ENCODE assay signal across 1 cellular context in the genomic region with DNA sequence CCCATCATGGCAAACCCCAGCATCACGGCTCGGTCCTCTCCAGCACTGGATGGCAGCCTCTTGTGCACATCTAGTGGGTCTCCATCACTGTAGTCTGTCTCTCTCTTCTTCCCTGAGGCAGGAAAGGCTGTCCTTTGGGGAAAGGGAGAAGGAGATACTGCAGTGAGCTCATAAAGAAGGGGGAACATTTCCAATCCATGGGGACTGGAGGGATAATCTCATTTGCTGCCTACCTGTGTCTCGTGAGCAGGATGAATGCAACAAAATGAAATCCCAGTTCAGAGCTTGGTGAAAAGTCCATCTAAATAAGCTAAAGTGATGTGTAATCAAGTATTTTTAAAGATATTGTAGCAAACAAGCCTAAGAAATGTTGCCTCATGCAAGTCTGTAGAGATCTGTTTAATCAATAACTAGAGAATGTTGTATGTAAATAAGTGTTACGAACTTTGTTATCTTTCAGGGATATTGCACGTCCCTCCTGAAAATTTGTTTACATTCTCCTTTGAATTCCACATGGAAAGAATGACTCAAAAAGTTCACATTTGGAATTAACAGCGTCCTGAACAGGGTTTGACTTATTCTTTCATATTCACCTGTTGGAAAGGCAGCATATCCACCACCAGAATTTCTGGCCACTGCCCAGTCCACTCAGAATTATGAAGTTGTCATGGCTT.
TF ChIP-seq lines count a peak whose summit lies in the region.

A gene with protein sequence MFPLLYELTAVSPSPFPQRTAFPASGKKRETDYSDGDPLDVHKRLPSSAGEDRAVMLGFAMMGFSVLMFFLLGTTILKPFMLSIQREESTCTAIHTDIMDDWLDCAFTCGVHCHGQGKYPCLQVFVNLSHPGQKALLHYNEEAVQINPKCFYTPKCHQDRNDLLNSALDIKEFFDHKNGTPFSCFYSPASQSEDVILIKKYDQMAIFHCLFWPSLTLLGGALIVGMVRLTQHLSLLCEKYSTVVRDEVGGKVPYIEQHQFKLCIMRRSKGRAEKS (minus strand): TSS at position 312 of the 674 bp plus-strand sequence. CDS start 124 bp downstream, at position 188.

TF ChIP-seq in HepG2, 621 proteins besides CTCF, POLR2A, EP300 and RAD21 (continued from another document and continues in another):
- TF ChIP-seq, protein P1, sequence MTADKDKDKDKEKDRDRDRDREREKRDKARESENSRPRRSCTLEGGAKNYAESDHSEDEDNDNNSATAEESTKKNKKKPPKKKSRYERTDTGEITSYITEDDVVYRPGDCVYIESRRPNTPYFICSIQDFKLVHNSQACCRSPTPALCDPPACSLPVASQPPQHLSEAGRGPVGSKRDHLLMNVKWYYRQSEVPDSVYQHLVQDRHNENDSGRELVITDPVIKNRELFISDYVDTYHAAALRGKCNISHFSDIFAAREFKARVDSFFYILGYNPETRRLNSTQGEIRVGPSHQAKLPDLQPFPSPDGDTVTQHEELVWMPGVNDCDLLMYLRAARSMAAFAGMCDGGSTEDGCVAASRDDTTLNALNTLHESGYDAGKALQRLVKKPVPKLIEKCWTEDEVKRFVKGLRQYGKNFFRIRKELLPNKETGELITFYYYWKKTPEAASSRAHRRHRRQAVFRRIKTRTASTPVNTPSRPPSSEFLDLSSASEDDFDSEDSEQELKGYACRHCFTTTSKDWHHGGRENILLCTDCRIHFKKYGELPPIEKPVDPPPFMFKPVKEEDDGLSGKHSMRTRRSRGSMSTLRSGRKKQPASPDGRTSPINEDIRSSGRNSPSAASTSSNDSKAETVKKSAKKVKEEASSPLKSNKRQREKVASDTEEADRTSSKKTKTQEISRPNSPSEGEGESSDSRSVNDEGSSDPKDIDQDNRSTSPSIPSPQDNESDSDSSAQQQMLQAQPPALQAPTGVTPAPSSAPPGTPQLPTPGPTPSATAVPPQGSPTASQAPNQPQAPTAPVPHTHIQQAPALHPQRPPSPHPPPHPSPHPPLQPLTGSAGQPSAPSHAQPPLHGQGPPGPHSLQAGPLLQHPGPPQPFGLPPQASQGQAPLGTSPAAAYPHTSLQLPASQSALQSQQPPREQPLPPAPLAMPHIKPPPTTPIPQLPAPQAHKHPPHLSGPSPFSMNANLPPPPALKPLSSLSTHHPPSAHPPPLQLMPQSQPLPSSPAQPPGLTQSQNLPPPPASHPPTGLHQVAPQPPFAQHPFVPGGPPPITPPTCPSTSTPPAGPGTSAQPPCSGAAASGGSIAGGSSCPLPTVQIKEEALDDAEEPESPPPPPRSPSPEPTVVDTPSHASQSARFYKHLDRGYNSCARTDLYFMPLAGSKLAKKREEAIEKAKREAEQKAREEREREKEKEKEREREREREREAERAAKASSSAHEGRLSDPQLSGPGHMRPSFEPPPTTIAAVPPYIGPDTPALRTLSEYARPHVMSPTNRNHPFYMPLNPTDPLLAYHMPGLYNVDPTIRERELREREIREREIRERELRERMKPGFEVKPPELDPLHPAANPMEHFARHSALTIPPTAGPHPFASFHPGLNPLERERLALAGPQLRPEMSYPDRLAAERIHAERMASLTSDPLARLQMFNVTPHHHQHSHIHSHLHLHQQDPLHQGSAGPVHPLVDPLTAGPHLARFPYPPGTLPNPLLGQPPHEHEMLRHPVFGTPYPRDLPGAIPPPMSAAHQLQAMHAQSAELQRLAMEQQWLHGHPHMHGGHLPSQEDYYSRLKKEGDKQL (CRISPR knock-in tag; IDR thresholded peaks at IDR 0.05; ENCODE audit: low read depth), result no peak
- TF ChIP-seq ONECUT2 (CRISPR knock-in tag; IDR thresholded peaks at IDR 0.05), result peak; percentile 72
- TF ChIP-seq, protein P2, sequence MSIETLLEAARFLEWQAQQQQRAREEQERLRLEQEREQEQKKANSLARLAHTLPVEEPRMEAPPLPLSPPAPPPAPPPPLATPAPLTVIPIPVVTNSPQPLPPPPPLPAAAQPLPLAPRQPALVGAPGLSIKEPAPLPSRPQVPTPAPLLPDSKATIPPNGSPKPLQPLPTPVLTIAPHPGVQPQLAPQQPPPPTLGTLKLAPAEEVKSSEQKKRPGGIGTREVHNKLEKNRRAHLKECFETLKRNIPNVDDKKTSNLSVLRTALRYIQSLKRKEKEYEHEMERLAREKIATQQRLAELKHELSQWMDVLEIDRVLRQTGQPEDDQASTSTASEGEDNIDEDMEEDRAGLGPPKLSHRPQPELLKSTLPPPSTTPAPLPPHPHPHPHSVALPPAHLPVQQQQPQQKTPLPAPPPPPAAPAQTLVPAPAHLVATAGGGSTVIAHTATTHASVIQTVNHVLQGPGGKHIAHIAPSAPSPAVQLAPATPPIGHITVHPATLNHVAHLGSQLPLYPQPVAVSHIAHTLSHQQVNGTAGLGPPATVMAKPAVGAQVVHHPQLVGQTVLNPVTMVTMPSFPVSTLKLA (IDR thresholded peaks at IDR 0.05), result peak; percentile 37; the same call in 1 of the 2 replicates
- TF ChIP-seq, protein P3, sequence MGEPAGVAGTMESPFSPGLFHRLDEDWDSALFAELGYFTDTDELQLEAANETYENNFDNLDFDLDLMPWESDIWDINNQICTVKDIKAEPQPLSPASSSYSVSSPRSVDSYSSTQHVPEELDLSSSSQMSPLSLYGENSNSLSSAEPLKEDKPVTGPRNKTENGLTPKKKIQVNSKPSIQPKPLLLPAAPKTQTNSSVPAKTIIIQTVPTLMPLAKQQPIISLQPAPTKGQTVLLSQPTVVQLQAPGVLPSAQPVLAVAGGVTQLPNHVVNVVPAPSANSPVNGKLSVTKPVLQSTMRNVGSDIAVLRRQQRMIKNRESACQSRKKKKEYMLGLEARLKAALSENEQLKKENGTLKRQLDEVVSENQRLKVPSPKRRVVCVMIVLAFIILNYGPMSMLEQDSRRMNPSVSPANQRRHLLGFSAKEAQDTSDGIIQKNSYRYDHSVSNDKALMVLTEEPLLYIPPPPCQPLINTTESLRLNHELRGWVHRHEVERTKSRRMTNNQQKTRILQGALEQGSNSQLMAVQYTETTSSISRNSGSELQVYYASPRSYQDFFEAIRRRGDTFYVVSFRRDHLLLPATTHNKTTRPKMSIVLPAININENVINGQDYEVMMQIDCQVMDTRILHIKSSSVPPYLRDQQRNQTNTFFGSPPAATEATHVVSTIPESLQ (CRISPR knock-in tag; conservative IDR thresholded peaks at IDR 0.05), result no peak
- TF ChIP-seq, protein P4, sequence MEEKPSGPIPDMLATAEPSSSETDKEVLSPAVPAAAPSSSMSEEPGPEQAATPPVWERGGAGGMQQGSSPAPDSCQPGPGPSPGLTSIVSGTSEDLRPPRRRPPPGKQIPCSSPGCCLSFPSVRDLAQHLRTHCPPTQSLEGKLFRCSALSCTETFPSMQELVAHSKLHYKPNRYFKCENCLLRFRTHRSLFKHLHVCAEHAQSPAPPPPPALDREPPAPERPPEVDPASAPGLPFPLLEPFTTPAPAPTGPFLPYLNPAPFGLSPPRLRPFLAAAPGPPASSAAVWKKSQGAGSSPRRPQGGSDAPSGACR (CRISPR knock-in tag; IDR thresholded peaks at IDR 0.05), result no peak
- peak; percentile 73; the same call in 1 of the 2 replicates for TF ChIP-seq SMARCE1 (IDR thresholded peaks at IDR 0.05; ENCODE audit: borderline replicate concordance)
- no peak for TF ChIP-seq PRPF4 (IDR thresholded peaks at IDR 0.05; ENCODE audit: low read depth, low read length, poor library complexity, severe bottlenecking)
- no peak for TF ChIP-seq NFYC (CRISPR knock-in tag; IDR thresholded peaks at IDR 0.05)
- TF ChIP-seq, protein P5, sequence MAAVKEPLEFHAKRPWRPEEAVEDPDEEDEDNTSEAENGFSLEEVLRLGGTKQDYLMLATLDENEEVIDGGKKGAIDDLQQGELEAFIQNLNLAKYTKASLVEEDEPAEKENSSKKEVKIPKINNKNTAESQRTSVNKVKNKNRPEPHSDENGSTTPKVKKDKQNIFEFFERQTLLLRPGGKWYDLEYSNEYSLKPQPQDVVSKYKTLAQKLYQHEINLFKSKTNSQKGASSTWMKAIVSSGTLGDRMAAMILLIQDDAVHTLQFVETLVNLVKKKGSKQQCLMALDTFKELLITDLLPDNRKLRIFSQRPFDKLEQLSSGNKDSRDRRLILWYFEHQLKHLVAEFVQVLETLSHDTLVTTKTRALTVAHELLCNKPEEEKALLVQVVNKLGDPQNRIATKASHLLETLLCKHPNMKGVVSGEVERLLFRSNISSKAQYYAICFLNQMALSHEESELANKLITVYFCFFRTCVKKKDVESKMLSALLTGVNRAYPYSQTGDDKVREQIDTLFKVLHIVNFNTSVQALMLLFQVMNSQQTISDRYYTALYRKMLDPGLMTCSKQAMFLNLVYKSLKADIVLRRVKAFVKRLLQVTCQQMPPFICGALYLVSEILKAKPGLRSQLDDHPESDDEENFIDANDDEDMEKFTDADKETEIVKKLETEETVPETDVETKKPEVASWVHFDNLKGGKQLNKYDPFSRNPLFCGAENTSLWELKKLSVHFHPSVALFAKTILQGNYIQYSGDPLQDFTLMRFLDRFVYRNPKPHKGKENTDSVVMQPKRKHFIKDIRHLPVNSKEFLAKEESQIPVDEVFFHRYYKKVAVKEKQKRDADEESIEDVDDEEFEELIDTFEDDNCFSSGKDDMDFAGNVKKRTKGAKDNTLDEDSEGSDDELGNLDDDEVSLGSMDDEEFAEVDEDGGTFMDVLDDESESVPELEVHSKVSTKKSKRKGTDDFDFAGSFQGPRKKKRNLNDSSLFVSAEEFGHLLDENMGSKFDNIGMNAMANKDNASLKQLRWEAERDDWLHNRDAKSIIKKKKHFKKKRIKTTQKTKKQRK (IDR thresholded peaks at IDR 0.05; ENCODE audit: low read length), result no peak
- TF ChIP-seq, protein P6, sequence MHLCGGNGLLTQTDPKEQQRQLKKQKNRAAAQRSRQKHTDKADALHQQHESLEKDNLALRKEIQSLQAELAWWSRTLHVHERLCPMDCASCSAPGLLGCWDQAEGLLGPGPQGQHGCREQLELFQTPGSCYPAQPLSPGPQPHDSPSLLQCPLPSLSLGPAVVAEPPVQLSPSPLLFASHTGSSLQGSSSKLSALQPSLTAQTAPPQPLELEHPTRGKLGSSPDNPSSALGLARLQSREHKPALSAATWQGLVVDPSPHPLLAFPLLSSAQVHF (CRISPR knock-in tag; IDR thresholded peaks at IDR 0.05), result no peak
- TF ChIP-seq NFATC3 (CRISPR knock-in tag; IDR thresholded peaks at IDR 0.05), result no peak
- TF ChIP-seq, protein P7, sequence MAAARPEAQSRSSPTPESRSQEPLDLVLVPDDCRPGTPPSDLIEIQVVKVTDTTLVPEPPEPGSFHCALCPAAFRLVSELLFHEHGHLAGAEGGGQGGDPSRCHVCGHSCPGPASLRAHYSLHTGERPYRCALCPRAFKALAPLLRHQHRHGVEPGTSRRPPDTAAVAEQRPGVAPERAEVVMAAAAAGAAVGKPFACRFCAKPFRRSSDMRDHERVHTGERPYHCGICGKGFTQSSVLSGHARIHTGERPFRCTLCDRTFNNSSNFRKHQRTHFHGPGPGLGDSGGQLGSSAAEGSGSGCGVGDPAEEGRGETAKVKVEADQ (CRISPR knock-in tag; IDR thresholded peaks at IDR 0.05; ENCODE audit: borderline replicate concordance), result no peak
- no peak for TF ChIP-seq HOXD1 (CRISPR knock-in tag; IDR thresholded peaks at IDR 0.05)
- 0 out of 2 replicates have a peak, but pooled peaks have one; percentile 43 for TF ChIP-seq ZNF652 (CRISPR knock-in tag; IDR thresholded peaks at IDR 0.05; ENCODE audit: borderline replicate concordance, low read depth)
- no peak for TF ChIP-seq KDM1A (CRISPR knock-in tag; IDR thresholded peaks at IDR 0.05)
- peak; percentile 30; the same call in 1 of the 2 replicates for TF ChIP-seq ZNF292 (CRISPR knock-in tag; IDR thresholded peaks at IDR 0.05; ENCODE audit: borderline replicate concordance, low read depth)
- TF ChIP-seq, protein P8, sequence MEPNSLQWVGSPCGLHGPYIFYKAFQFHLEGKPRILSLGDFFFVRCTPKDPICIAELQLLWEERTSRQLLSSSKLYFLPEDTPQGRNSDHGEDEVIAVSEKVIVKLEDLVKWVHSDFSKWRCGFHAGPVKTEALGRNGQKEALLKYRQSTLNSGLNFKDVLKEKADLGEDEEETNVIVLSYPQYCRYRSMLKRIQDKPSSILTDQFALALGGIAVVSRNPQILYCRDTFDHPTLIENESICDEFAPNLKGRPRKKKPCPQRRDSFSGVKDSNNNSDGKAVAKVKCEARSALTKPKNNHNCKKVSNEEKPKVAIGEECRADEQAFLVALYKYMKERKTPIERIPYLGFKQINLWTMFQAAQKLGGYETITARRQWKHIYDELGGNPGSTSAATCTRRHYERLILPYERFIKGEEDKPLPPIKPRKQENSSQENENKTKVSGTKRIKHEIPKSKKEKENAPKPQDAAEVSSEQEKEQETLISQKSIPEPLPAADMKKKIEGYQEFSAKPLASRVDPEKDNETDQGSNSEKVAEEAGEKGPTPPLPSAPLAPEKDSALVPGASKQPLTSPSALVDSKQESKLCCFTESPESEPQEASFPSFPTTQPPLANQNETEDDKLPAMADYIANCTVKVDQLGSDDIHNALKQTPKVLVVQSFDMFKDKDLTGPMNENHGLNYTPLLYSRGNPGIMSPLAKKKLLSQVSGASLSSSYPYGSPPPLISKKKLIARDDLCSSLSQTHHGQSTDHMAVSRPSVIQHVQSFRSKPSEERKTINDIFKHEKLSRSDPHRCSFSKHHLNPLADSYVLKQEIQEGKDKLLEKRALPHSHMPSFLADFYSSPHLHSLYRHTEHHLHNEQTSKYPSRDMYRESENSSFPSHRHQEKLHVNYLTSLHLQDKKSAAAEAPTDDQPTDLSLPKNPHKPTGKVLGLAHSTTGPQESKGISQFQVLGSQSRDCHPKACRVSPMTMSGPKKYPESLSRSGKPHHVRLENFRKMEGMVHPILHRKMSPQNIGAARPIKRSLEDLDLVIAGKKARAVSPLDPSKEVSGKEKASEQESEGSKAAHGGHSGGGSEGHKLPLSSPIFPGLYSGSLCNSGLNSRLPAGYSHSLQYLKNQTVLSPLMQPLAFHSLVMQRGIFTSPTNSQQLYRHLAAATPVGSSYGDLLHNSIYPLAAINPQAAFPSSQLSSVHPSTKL (CRISPR knock-in tag; IDR thresholded peaks at IDR 0.05), result peak; percentile 93
- TF ChIP-seq, protein P9, sequence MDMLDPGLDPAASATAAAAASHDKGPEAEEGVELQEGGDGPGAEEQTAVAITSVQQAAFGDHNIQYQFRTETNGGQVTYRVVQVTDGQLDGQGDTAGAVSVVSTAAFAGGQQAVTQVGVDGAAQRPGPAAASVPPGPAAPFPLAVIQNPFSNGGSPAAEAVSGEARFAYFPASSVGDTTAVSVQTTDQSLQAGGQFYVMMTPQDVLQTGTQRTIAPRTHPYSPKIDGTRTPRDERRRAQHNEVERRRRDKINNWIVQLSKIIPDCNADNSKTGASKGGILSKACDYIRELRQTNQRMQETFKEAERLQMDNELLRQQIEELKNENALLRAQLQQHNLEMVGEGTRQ (IDR thresholded peaks at IDR 0.05; ENCODE audit: low read depth, low read length), result no peak
- TF ChIP-seq, protein P9 (CRISPR knock-in tag; IDR thresholded peaks at IDR 0.05; ENCODE audit: borderline replicate concordance), result no peak
- TF ChIP-seq, protein P10, sequence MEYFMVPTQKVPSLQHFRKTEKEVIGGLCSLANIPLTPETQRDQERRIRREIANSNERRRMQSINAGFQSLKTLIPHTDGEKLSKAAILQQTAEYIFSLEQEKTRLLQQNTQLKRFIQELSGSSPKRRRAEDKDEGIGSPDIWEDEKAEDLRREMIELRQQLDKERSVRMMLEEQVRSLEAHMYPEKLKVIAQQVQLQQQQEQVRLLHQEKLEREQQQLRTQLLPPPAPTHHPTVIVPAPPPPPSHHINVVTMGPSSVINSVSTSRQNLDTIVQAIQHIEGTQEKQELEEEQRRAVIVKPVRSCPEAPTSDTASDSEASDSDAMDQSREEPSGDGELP (IDR thresholded peaks at IDR 0.05; ENCODE audit: borderline replicate concordance, low read depth), result no peak; the same call in 1 of the 2 replicates
- TF ChIP-seq GATAD2A (CRISPR knock-in tag; IDR thresholded peaks at IDR 0.05), result peak; percentile 91
- no peak for TF ChIP-seq SKI (IDR thresholded peaks at IDR 0.05; ENCODE audit: partially characterized antibody)
- TF ChIP-seq CHD4 (IDR thresholded peaks at IDR 0.05; ENCODE audit: borderline replicate concordance, low read length), result no peak
- TF ChIP-seq ZNF136 (CRISPR knock-in tag; IDR thresholded peaks at IDR 0.05; ENCODE audit: low read depth), result no peak
